ENCODE assay signal across 8 cellular contexts in the genomic region with DNA sequence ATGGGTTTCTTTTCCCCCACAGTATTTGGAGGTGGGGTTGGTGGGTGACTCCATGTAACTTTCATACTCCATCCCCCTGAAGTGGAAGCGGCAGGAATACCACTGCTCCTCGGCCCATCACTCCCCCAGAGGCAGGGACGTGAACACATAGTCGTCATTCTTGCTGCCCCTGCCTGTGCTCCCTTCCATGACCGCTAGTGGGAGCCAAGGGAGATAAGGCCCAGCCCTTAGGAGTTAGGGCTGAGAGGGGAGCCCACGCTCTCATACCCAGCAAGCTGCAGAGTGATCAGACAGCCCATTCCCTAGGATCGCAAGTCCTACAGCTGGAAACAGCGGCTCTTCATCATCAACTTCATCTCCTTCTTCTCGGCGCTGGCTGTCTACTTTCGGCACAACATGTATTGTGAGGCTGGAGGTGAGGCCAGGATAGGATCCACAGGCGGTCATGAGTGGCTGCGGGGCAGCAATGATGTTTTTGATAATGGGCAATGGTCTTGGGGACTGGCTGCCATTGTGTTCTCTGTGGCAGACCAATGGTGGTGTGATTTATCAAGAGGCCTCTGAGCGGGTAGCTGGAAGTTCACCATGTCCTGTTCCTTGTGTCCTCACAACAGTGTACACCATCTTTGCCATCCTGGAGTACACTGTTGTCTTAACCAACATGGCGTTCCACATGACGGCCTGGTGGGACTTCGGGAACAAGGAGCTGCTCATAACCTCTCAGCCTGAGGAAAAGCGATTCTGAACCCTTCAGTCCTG. TPM values are rescaled to one million over a fixed set of nuclear protein-coding genes. Genes with fewer than 3 reads are reported as not detected.
A peak's percentile ranks its signal among the peaks of the same experiment; 100 is the strongest.
DNase-seq lines count a peak whose midpoint lies in the region; ATAC-seq and TF ChIP-seq lines count a peak whose summit lies in the region.

No MANE protein-coding gene starts in this region.

- DNase-seq in AG09319 (ENCODE audit: extremely low read depth, low read depth) = no peak
- DNase-seq in activated effector memory CD4-positive, alpha-beta T cell treated with anti-CD3 and anti-CD28 coated beads, Interleukin-2, amount 50 U/mL, for 16 hours = peak; percentile 92
- peak; percentile 70 for DNase-seq in left ventricle myocardium superior
- DNase-seq in stimulated activated CD4-positive, alpha-beta T cell treated with anti-CD3 and anti-CD28 coated beads, Interleukin-12 subunit alpha, Interleukin-12 subunit beta, amount 100 ng/mL, for 4 hours = peak; percentile 77
- DNase-seq in NCI-H226 = no peak

- peak; percentile 34; the same call in 1 of the 2 replicates for TF ChIP-seq POLR2A in Raji (IDR thresholded peaks at IDR 0.05; ENCODE audit: insufficient read depth, low read depth, low read length)

- intact Hi-C loops in left ventricle myocardium superior (cut with micrococcal nuclease) = no loop called here

- ATAC-seq in GM18520 (IDR thresholded peaks at IDR 0.05; ENCODE audit: unreplicated experiment) = peak; percentile 71
- peak; percentile 50 for ATAC-seq in HG03108 (IDR thresholded peaks at IDR 0.05; ENCODE audit: unreplicated experiment)
- peak; percentile 64 for ATAC-seq in left ventricle myocardium superior

- TF ChIP-seq CTCF in AG09319 (IDR thresholded peaks at IDR 0.05; ENCODE audit: low read depth, low read length) = peak; percentile 43

RNA-seq across cellular contexts. Expression of gene RHOG, which starts 15.9 kb away (rescaled TPM):
- 18.6 TPM for total RNA-seq in left ventricle myocardium superior

RNA-seq across cellular contexts. Expression of gene PGAP2, which starts 16.5 kb away (rescaled TPM):
- total RNA-seq in left ventricle myocardium superior = 19.6 TPM

RNA-seq across cellular contexts. Expression of gene NUP98, which starts 27.5 kb away (rescaled TPM):
- total RNA-seq in left ventricle myocardium superior = 40.3 TPM

RNA-seq across cellular contexts. Expression of gene STIM1, which starts 30.6 kb away (rescaled TPM):
- 17.0 TPM for total RNA-seq in left ventricle myocardium superior

Comparison
In these comparisons a context has a peak if more than half of its experiments do, and no peak if none do; other contexts are left out.
1. DNase-seq: peak in activated effector memory CD4-positive, alpha-beta T cell treated with anti-CD3 and anti-CD28 coated beads, Interleukin-2, amount 50 U/mL, for 16 hours (single experiment), left ventricle myocardium superior (single experiment) and stimulated activated CD4-positive, alpha-beta T cell treated with anti-CD3 and anti-CD28 coated beads, Interleukin-12 subunit alpha, Interleukin-12 subunit beta, amount 100 ng/mL, for 4 hours (single experiment); none in AG09319 (single experiment) and NCI-H226 (single experiment).
2. Peak in every context shown above with its lines, with median percentiles within 50 percentile points of each other: ATAC-seq.